ENCODE assay signal across 16 cellular contexts in the genomic region with DNA sequence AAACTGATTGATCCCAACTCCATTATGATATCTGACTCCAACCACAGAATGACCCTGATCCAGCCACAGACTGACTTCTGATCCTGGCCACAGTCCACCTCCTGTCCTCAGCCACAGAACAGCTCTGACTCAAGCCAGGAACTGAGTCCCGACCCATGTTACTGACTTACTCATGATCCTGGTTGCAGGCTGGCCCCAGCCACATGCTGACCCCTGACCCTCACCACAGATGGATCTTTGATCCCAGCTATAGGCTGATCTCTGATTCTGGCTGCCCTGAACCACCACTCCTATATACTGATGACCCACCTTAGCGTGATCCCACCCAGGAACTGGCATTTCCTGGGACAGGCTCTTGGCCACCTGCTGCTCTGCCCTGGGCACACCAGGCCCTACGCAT. TPM values are rescaled to one million over a fixed set of nuclear protein-coding genes. Genes with fewer than 3 reads are reported as not detected.
DNase-seq lines count a peak whose midpoint lies in the region; ATAC-seq and TF ChIP-seq lines count a peak whose summit lies in the region.
"Had no signal": no experiment of that assay in that cellular context is flagged by ENCODE, and none has a peak within 500 bp of the region (broad histone marks: within the 10 kb centered on the region; RNA-seq: fewer than 3 reads in every experiment).

No MANE protein-coding gene starts in this region.

- CTCF ChIA-PET in activated naive CD4-positive, alpha-beta T cell treated with anti-CD3 and anti-CD28 coated beads for 36 hours (lab: Charles Lee) = interaction anchor here (1.3 to 11.6 kb wide), 7 partner anchors 30 to 216 kb away, joined by 3 to 132 read pairs (median 26); no protein-coding TSS in a partner anchor
- CTCF ChIA-PET in activated CD8-positive, alpha-beta T cell treated with anti-CD3 and anti-CD28 coated beads for 36 hours (lab: Charles Lee) = interaction anchor here (1.6 to 8.7 kb wide), 3 partner anchors 18 to 191 kb away, joined by 4 to 92 read pairs (median 6); partner anchors contain the start of gene IL21R

- H3K4me1 Mint-ChIP-seq in activated naive CD4-positive, alpha-beta T cell treated with anti-CD3 and anti-CD28 coated beads for 36 hours (ENCODE audit: low read depth) = peaks cover 61% of the 10 kb centered on the region
- peaks cover 65% of the 10 kb centered on the region for H3K4me1 Mint-ChIP-seq in activated CD8-positive, alpha-beta T cell treated with anti-CD3 and anti-CD28 coated beads for 36 hours (ENCODE audit: low read depth)
- H3K4me1 Mint-ChIP-seq in stimulated activated naive CD8-positive, alpha-beta T cell treated with anti-CD3 and anti-CD28 coated beads, Interleukin-15, amount 100 ng/mL, for 72 hours = peaks cover 56% of the 10 kb centered on the region

- H3K4me3 ChIP-seq in fibroblast of the aortic adventitia (ENCODE audit: low read depth, low read length) = no peak overlapping the region
- H3K4me3 ChIP-seq: body of pancreas, heart left ventricle, uterus had no signal

- intact Hi-C loops in activated naive CD4-positive, alpha-beta T cell treated with anti-CD3 and anti-CD28 coated beads for 36 hours (cut with micrococcal nuclease) = loop anchor here (5.0 kb wide), 1 partner anchor 118 kb away; no protein-coding TSS in a partner anchor
- intact Hi-C loops in activated CD8-positive, alpha-beta T cell treated with anti-CD3 and anti-CD28 coated beads for 36 hours (cut with micrococcal nuclease) = loop anchor here (5.0 kb wide), 2 partner anchors 82 to 198 kb away; no protein-coding TSS in a partner anchor

- H3K27me3 Mint-ChIP-seq in activated naive CD4-positive, alpha-beta T cell treated with anti-CD3 and anti-CD28 coated beads for 36 hours (ENCODE audit: low read depth) = no peaks in the 10 kb centered on the region
- H3K27me3 Mint-ChIP-seq in activated CD8-positive, alpha-beta T cell treated with anti-CD3 and anti-CD28 coated beads for 36 hours = no peaks in the 10 kb centered on the region
- H3K27me3 Mint-ChIP-seq in stimulated activated naive CD8-positive, alpha-beta T cell treated with anti-CD3 and anti-CD28 coated beads, Interleukin-15, amount 100 ng/mL, for 72 hours = no peaks in the 10 kb centered on the region
- H3K27me3 Mint-ChIP-seq: activated CD8-positive, alpha-beta memory T cell treated with anti-CD3 and anti-CD28 coated beads, Interleukin-2, amount 10 ng/mL, durations not matched to agents 7 days and 5 days had no signal

- H3K36me3 Mint-ChIP-seq in activated naive CD4-positive, alpha-beta T cell treated with anti-CD3 and anti-CD28 coated beads for 36 hours (ENCODE audit: low read depth) = peaks cover 25% of the 10 kb centered on the region
- peaks cover 39% of the 10 kb centered on the region for H3K36me3 Mint-ChIP-seq in activated CD8-positive, alpha-beta T cell treated with anti-CD3 and anti-CD28 coated beads for 36 hours (ENCODE audit: low read depth)

- H3K27ac Mint-ChIP-seq in activated naive CD4-positive, alpha-beta T cell treated with anti-CD3 and anti-CD28 coated beads for 36 hours = peak overlapping the region; percentile 99
- peak overlapping the region; percentile 100 for H3K27ac Mint-ChIP-seq in activated CD8-positive, alpha-beta T cell treated with anti-CD3 and anti-CD28 coated beads for 36 hours
- H3K27ac Mint-ChIP-seq in stimulated activated naive CD8-positive, alpha-beta T cell treated with anti-CD3 and anti-CD28 coated beads, Interleukin-15, amount 100 ng/mL, for 72 hours = peak overlapping the region; percentile 87 to 94
- H3K27ac Mint-ChIP-seq: activated CD8-positive, alpha-beta memory T cell treated with anti-CD3 and anti-CD28 coated beads, Interleukin-2, amount 10 ng/mL, durations not matched to agents 7 days and 5 days had no signal

- no peak for DNase-seq in activated naive CD4-positive, alpha-beta T cell treated with anti-CD3 and anti-CD28 coated beads for 36 hours
- no peak for DNase-seq in activated naive CD4-positive, alpha-beta T cell (lab: John Stamatoyannopoulos, UW)
- DNase-seq in activated CD8-positive, alpha-beta T cell treated with anti-CD3 and anti-CD28 coated beads for 36 hours = no peak
- DNase-seq in fibroblast of the aortic adventitia (ENCODE audit: low read depth) (peak; percentile 28), NCI-H345 (lab: John Stamatoyannopoulos, UW) (no peak)
- DNase-seq in stimulated activated naive CD8-positive, alpha-beta T cell treated with anti-CD3 and anti-CD28 coated beads, Interleukin-15, amount 100 ng/mL, for 72 hours = no peak
- no peak for DNase-seq in activated CD4-positive, CD25-positive, alpha-beta regulatory T cell (lab: John Stamatoyannopoulos, UW)
- DNase-seq: activated CD8-positive, alpha-beta memory T cell treated with anti-CD3 and anti-CD28 coated beads, Interleukin-2, amount 10 ng/mL, durations not matched to agents 7 days and 5 days; heart left ventricle; NCI-H510A treated with DMSO at 0.1 percent for 48 hours; nucleus accumbens; stimulated activated CD4-positive, alpha-beta T cell treated with anti-CD3 and anti-CD28 coated beads, Interleukin-15, amount 100 ng/mL, for 24 hours; T1000; uterus had no signal

- TF ChIP-seq CTCF in activated CD8-positive, alpha-beta T cell treated with anti-CD3 and anti-CD28 coated beads for 36 hours (IDR thresholded peaks at IDR 0.05) = no peak
- TF ChIP-seq CTCF in fibroblast of the aortic adventitia (IDR thresholded peaks at IDR 0.05; ENCODE audit: insufficient read depth, low read length) = no peak

- no peak overlapping the region for H3K4me3 Mint-ChIP-seq in activated naive CD4-positive, alpha-beta T cell treated with anti-CD3 and anti-CD28 coated beads for 36 hours
- no peak overlapping the region for H3K4me3 Mint-ChIP-seq in activated CD8-positive, alpha-beta T cell treated with anti-CD3 and anti-CD28 coated beads for 36 hours
- H3K4me3 Mint-ChIP-seq in stimulated activated naive CD8-positive, alpha-beta T cell treated with anti-CD3 and anti-CD28 coated beads, Interleukin-15, amount 100 ng/mL, for 72 hours = no peak overlapping the region
- H3K4me3 Mint-ChIP-seq: activated CD8-positive, alpha-beta memory T cell treated with anti-CD3 and anti-CD28 coated beads, Interleukin-2, amount 10 ng/mL, durations not matched to agents 7 days and 5 days had no signal

- POLR2A ChIA-PET in activated CD8-positive, alpha-beta T cell treated with anti-CD3 and anti-CD28 coated beads for 36 hours (lab: Charles Lee) = interaction anchor here (0.8 to 4.1 kb wide), 5 partner anchors 8 to 122 kb away, joined by 3 to 49 read pairs (median 3); partner anchors contain the start of gene IL21R

- H3K9me3 Mint-ChIP-seq in activated naive CD4-positive, alpha-beta T cell treated with anti-CD3 and anti-CD28 coated beads for 36 hours = peaks cover 21% of the 10 kb centered on the region
- H3K9me3 Mint-ChIP-seq in activated CD8-positive, alpha-beta T cell treated with anti-CD3 and anti-CD28 coated beads for 36 hours = peaks cover 25% of the 10 kb centered on the region
- H3K9me3 Mint-ChIP-seq in stimulated activated naive CD8-positive, alpha-beta T cell treated with anti-CD3 and anti-CD28 coated beads, Interleukin-15, amount 100 ng/mL, for 72 hours = peaks cover 13 to 18% of the 10 kb centered on the region in 2 donors

- no peak for ATAC-seq in activated CD8-positive, alpha-beta T cell treated with anti-CD3 and anti-CD28 coated beads for 36 hours
- no peak for ATAC-seq in stimulated activated naive CD8-positive, alpha-beta T cell treated with anti-CD3 and anti-CD28 coated beads, Interleukin-15, amount 100 ng/mL, for 72 hours
- ATAC-seq in HG03432 (IDR thresholded peaks at IDR 0.05; ENCODE audit: unreplicated experiment) = no peak
- ATAC-seq: activated CD8-positive, alpha-beta memory T cell treated with anti-CD3 and anti-CD28 coated beads, Interleukin-2, amount 10 ng/mL, durations not matched to agents 7 days and 5 days; body of pancreas; heart left ventricle had no signal

RNA-seq across cellular contexts. Expression of gene IL21R, which starts 32.2 kb away (rescaled TPM):
- total RNA-seq in activated naive CD4-positive, alpha-beta T cell treated with anti-CD3 and anti-CD28 coated beads for 36 hours = 10 to 100 TPM; 93.8 to 99.2 TPM
- 10 to 100 TPM; 95.6 to 97.2 TPM for total RNA-seq in activated CD8-positive, alpha-beta T cell treated with anti-CD3 and anti-CD28 coated beads for 36 hours
- 0.54 TPM in 1 of 2 replicates, not detected in the other for total RNA-seq in fibroblast of the aortic adventitia (ENCODE audit: low replicate concordance)

RNA-seq across cellular contexts. Expression of gene IL4R, which starts 56.0 kb away (rescaled TPM):
- total RNA-seq in activated naive CD4-positive, alpha-beta T cell treated with anti-CD3 and anti-CD28 coated beads for 36 hours = 100 to 1,000 TPM; 162 to 170 TPM
- 100 to 1,000 TPM; 236 to 245 TPM for total RNA-seq in activated CD8-positive, alpha-beta T cell treated with anti-CD3 and anti-CD28 coated beads for 36 hours
- 25.6 and 82.3 TPM in 2 replicates for total RNA-seq in fibroblast of the aortic adventitia (ENCODE audit: low replicate concordance)

Comparison
In these comparisons a context has a peak if more than half of its experiments do, and no peak if none do; other contexts are left out.
1. RNA of gene IL21R, which starts 32.2 kb away (total RNA-seq): 93.8 to 99.2 TPM in activated naive CD4-positive, alpha-beta T cell treated with anti-CD3 and anti-CD28 coated beads for 36 hours and 95.6 to 97.2 TPM in activated CD8-positive, alpha-beta T cell treated with anti-CD3 and anti-CD28 coated beads for 36 hours; 0.54 TPM in fibroblast of the aortic adventitia; every median in the first group is over 10 times any median in the second.
2. Peak in every context shown above with its lines, with median percentiles within 50 percentile points of each other: H3K27ac Mint-ChIP-seq.